ENCODE assay signal across 22 cellular contexts in the genomic region with DNA sequence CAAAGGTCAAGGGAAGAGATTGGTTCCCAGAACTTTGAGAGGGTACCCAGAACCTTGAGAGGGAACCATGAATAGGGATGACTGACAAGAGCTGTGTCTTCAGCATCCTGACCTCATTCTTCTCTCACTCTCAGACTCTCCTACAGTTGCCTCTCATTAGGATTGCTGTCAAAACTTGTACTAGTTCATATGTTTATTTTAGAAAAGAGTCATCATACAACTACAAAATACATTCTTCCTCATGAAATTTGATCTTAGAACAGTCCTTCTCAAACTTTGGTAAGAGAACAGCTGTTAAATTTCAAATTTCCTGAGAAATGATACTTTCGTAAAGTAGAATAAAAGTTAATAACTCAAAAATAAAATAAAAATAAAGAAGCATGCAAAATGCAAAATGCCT.
DNase-seq lines count a peak whose midpoint lies in the region; ATAC-seq, FAIRE-seq and TF ChIP-seq lines count a peak whose summit lies in the region.
"Had no signal": no experiment of that assay in that cellular context is flagged by ENCODE, and none has a peak within 500 bp of the region (broad histone marks: within the 10 kb centered on the region; RNA-seq: fewer than 3 reads in every experiment).

No MANE protein-coding gene starts in this region.

- H2AK9ac ChIP-seq in IMR-90 (replicated peaks; ENCODE audit: low read depth, low read length, poor library complexity) = no peak overlapping the region

- in situ Hi-C loops in IMR-90 (cut with MboI; ENCODE audit: low sequenced_read_pairs) = no loop called here

- no peaks in the 10 kb centered on the region for H4K20me1 ChIP-seq in IMR-90 (ENCODE audit: insufficient read depth, low read length)
- H4K20me1 ChIP-seq: BLaER1 treated with 17β-estradiol and CSF1 and Interleukin-3, amounts not matched to agents 10 nM and 100 nM had no signal

- WGBS in IMR-90 (ENCODE audit: extremely low coverage in 2 of 2, insufficient read length in 1 of 2), 2 experiments = no CpG with 5 or more reads among the region's 1 CpG

- H3K4me3 Mint-ChIP-seq in stimulated activated naive CD8-positive, alpha-beta T cell treated with anti-CD3 and anti-CD28 coated beads, Interleukin-15, amount 100 ng/mL, for 72 hours = no peak overlapping the region
- H3K4me3 Mint-ChIP-seq in activated CD8-positive, alpha-beta T cell treated with anti-CD3 and anti-CD28 coated beads, Interleukin-2, amount 10 ng/mL, durations not matched to agents 7 days and 5 days = no peak overlapping the region
- H3K4me3 Mint-ChIP-seq: B cell; CD8-positive, alpha-beta T cell; HFFc6 had no signal

- TF ChIP-seq CTCF in IMR-90 (conservative IDR thresholded peaks at IDR 0.05; ENCODE audit: low read depth, low read length) (no peak), bronchial epithelial cell (IDR thresholded peaks at IDR 0.05; ENCODE audit: insufficient read depth, low read length, severe bottlenecking) (no peak)

- no peak overlapping the region for H3K27ac Mint-ChIP-seq in stimulated activated naive CD8-positive, alpha-beta T cell treated with anti-CD3 and anti-CD28 coated beads, Interleukin-15, amount 100 ng/mL, for 72 hours
- H3K27ac Mint-ChIP-seq in activated CD8-positive, alpha-beta T cell treated with anti-CD3 and anti-CD28 coated beads, Interleukin-2, amount 10 ng/mL, durations not matched to agents 7 days and 5 days = no peak overlapping the region
- H3K27ac Mint-ChIP-seq: B cell; CD8-positive, alpha-beta T cell; HFFc6 had no signal

- H3K9me1 ChIP-seq in IMR-90 (ENCODE audit: insufficient read depth, low read length) = no peaks in the 10 kb centered on the region

- intact Hi-C loops in IMR-90 (cut with micrococcal nuclease) = no loop called here

- ATAC-seq in IMR-90 (ENCODE audit: low read depth) = peak; percentile 63; the same call in 1 of the 2 replicates
- ATAC-seq in stimulated activated naive CD8-positive, alpha-beta T cell treated with anti-CD3 and anti-CD28 coated beads, Interleukin-15, amount 100 ng/mL, for 72 hours = no peak
- ATAC-seq in activated CD8-positive, alpha-beta T cell treated with anti-CD3 and anti-CD28 coated beads, Interleukin-2, amount 10 ng/mL, durations not matched to agents 7 days and 5 days = no peak
- ATAC-seq: CD8-positive, alpha-beta T cell; HCT116 had no signal

- H2BK5ac ChIP-seq in IMR-90 (ENCODE audit: low read depth, low read length, poor library complexity, severe bottlenecking) = no peak overlapping the region

- H3K9me3 ChIP-seq in IMR-90 (ENCODE audit: control insufficient read depth, insufficient read depth, low read length) = no peaks in the 10 kb centered on the region
- H3K9me3 ChIP-seq: BLaER1 treated with 17β-estradiol and CSF1 and Interleukin-3, amounts not matched to agents 10 nM and 100 nM had no signal

- BruUV-seq in IMR-90 (replicated peaks; lab: Mats Ljungman, UMichigan) = no TSS peak

- H3K4me3 ChIP-seq in IMR-90 (ENCODE audit: insufficient read depth, low read depth, low read length) (no peak overlapping the region), bronchial epithelial cell (ENCODE audit: low read depth, low read length) (no peak overlapping the region)
- H3K4me3 ChIP-seq: BLaER1 treated with 17β-estradiol and CSF1 and Interleukin-3, amounts not matched to agents 10 nM and 100 nM; GM23248 had no signal

- no peak overlapping the region for H4K8ac ChIP-seq in IMR-90 (ENCODE audit: low read depth in 2 of 2, low read length in 2 of 2)

- no peak overlapping the region for H4K91ac ChIP-seq in IMR-90 (ENCODE audit: insufficient read depth, low read depth, low read length)

- no peak overlapping the region for H2BK20ac ChIP-seq in IMR-90 (ENCODE audit: low read depth, low read length)

- H3K4ac ChIP-seq in IMR-90 (ENCODE audit: low read depth, low read length) = no peak overlapping the region

- dilution Hi-C loops in IMR-90 (cut with HindIII; ENCODE audit: low sequenced_read_pairs, unreplicated experiment) = no loop called here

- no peak for TF ChIP-seq RAD21 in IMR-90 (IDR thresholded peaks at IDR 0.05; ENCODE audit: low read length)

- H3K27me3 ChIP-seq in IMR-90 (ENCODE audit: control insufficient read depth, insufficient read depth, low read length) (no peaks in the 10 kb centered on the region), bronchial epithelial cell (ENCODE audit: control insufficient read depth, insufficient read depth, low read length) (no peaks in the 10 kb centered on the region)
- H3K27me3 ChIP-seq: BLaER1 treated with 17β-estradiol and CSF1 and Interleukin-3, amounts not matched to agents 10 nM and 100 nM had no signal

- H3K36me3 ChIP-seq in IMR-90 (ENCODE audit: control insufficient read depth, insufficient read depth, low read length) = no peaks in the 10 kb centered on the region
- no peaks in the 10 kb centered on the region for H3K36me3 ChIP-seq in bronchial epithelial cell (ENCODE audit: control insufficient read depth, insufficient read depth, low read length)
- H3K36me3 ChIP-seq: BLaER1 treated with 17β-estradiol and CSF1 and Interleukin-3, amounts not matched to agents 10 nM and 100 nM had no signal

- DNase-seq in IMR-90 (peak; percentile 10), bronchial epithelial cell (ENCODE audit: low read depth) (peak; percentile 52), fibroblast of peridontal ligament (ENCODE audit: extremely low read depth) (peak; percentile 49), NCI-H1092 treated with DMSO at 0.1 percent for 48 hours (lab: John Stamatoyannopoulos, UW) (no peak), GOT3 (lab: John Stamatoyannopoulos, UW) (no peak)
- DNase-seq in stimulated activated naive CD8-positive, alpha-beta T cell treated with anti-CD3 and anti-CD28 coated beads, Interleukin-15, amount 100 ng/mL, for 72 hours = no peak
- DNase-seq in activated CD8-positive, alpha-beta T cell treated with anti-CD3 and anti-CD28 coated beads, Interleukin-2, amount 10 ng/mL, durations not matched to agents 7 days and 5 days = no peak
- DNase-seq: 8988T; Calu3; CD8-positive, alpha-beta T cell; DMS 273 treated with DMSO at 0.1 percent for 48 hours; DMS53; DND-41; EL; GM23248; HFFc6 had no signal

- H2AK5ac ChIP-seq in IMR-90 (ENCODE audit: low read depth, low read length) = no peak overlapping the region

- no peaks in the 10 kb centered on the region for H3K79me1 ChIP-seq in IMR-90 (ENCODE audit: low read depth in 1 of 2, low read length in 2 of 2)

- no peak overlapping the region for H3K4me2 ChIP-seq in IMR-90 (ENCODE audit: low read depth, low read length)
- H3K4me2 ChIP-seq: BLaER1 treated with 17β-estradiol and CSF1 and Interleukin-3, amounts not matched to agents 10 nM and 100 nM had no signal

- H3K27me3 Mint-ChIP-seq in stimulated activated naive CD8-positive, alpha-beta T cell treated with anti-CD3 and anti-CD28 coated beads, Interleukin-15, amount 100 ng/mL, for 72 hours = no peaks in the 10 kb centered on the region
- H3K27me3 Mint-ChIP-seq in activated CD8-positive, alpha-beta T cell treated with anti-CD3 and anti-CD28 coated beads, Interleukin-2, amount 10 ng/mL, durations not matched to agents 7 days and 5 days (ENCODE audit: low read depth) = no peaks in the 10 kb centered on the region
- H3K27me3 Mint-ChIP-seq: B cell had no signal

- H3K9me3 Mint-ChIP-seq in stimulated activated naive CD8-positive, alpha-beta T cell treated with anti-CD3 and anti-CD28 coated beads, Interleukin-15, amount 100 ng/mL, for 72 hours = no peaks in the 10 kb centered on the region
- H3K9me3 Mint-ChIP-seq in activated CD8-positive, alpha-beta T cell treated with anti-CD3 and anti-CD28 coated beads, Interleukin-2, amount 10 ng/mL, durations not matched to agents 7 days and 5 days (ENCODE audit: insufficient read depth) = no peaks in the 10 kb centered on the region
- H3K9me3 Mint-ChIP-seq: CD8-positive, alpha-beta T cell; HFFc6 had no signal

- H3K4me1 ChIP-seq in IMR-90 (ENCODE audit: control insufficient read depth, insufficient read depth, low read length) = 0 out of 2 replicates have a peak, but pooled peaks cover 2% of the 10 kb centered on the region

- CTCF ChIA-PET in IMR-90 (lab: Yijun Ruan, JAX) = interaction anchor here (0.6 kb wide), 1 partner anchor 68 kb away, joined by 7 read pairs; no protein-coding TSS in a partner anchor
- CTCF ChIA-PET in activated CD8-positive, alpha-beta T cell treated with anti-CD3 and anti-CD28 coated beads, Interleukin-2, amount 10 ng/mL, durations not matched to agents 7 days and 5 days (lab: Charles Lee) = interaction anchor here (0.5 kb wide), 1 partner anchor 542 kb away, joined by 3 read pairs; no protein-coding TSS in a partner anchor

- no peak for FAIRE-seq in bronchial epithelial cell (lab: Jason Lieb, UNC)
- FAIRE-seq: GM12891, H54 had no signal

- H2BK15ac ChIP-seq in IMR-90 (ENCODE audit: low read depth, low read length) = no peak overlapping the region

- no peak for TF ChIP-seq POLR2A in IMR-90 (IDR thresholded peaks at IDR 0.05; ENCODE audit: low read depth, low read length)

- H2AFZ ChIP-seq in IMR-90 (replicated peaks; ENCODE audit: low read length, poor library complexity) = no peak overlapping the region
- H2AFZ ChIP-seq: GM23248 had no signal

- no peak overlapping the region for H3K14ac ChIP-seq in IMR-90 (replicated peaks; ENCODE audit: low read depth, low read length)

- H4K5ac ChIP-seq in IMR-90 (ENCODE audit: low read depth, low read length) = no peak overlapping the region

- H3K18ac ChIP-seq in IMR-90 (ENCODE audit: low read depth, low read length) = no peak overlapping the region

- H2BK120ac ChIP-seq in IMR-90 (ENCODE audit: low read depth, low read length) = no peak overlapping the region

- H3K23ac ChIP-seq in IMR-90 (ENCODE audit: low read depth, low read length) = no peak overlapping the region

- no peaks in the 10 kb centered on the region for H3K36me3 Mint-ChIP-seq in activated CD8-positive, alpha-beta T cell treated with anti-CD3 and anti-CD28 coated beads, Interleukin-2, amount 10 ng/mL, durations not matched to agents 7 days and 5 days (ENCODE audit: low read depth)
- H3K36me3 Mint-ChIP-seq: CD8-positive, alpha-beta T cell had no signal

- H3K4me1 Mint-ChIP-seq in stimulated activated naive CD8-positive, alpha-beta T cell treated with anti-CD3 and anti-CD28 coated beads, Interleukin-15, amount 100 ng/mL, for 72 hours = no peaks in the 10 kb centered on the region
- H3K4me1 Mint-ChIP-seq in activated CD8-positive, alpha-beta T cell treated with anti-CD3 and anti-CD28 coated beads, Interleukin-2, amount 10 ng/mL, durations not matched to agents 7 days and 5 days (ENCODE audit: low read depth) = no peaks in the 10 kb centered on the region
- H3K4me1 Mint-ChIP-seq: B cell had no signal

- H3K9ac ChIP-seq in IMR-90 (ENCODE audit: low read depth, low read length) = no peak overlapping the region
- H3K9ac ChIP-seq: BLaER1 treated with 17β-estradiol and CSF1 and Interleukin-3, amounts not matched to agents 10 nM and 100 nM; GM23248 had no signal

- POLR2A ChIA-PET in IMR-90 (lab: Charles Lee; ENCODE audit: unreplicated experiment) = no interaction called here
- POLR2A ChIA-PET in activated CD8-positive, alpha-beta T cell treated with anti-CD3 and anti-CD28 coated beads, Interleukin-2, amount 10 ng/mL, durations not matched to agents 7 days and 5 days (lab: Charles Lee) = no interaction called here

- H3K27ac ChIP-seq in IMR-90 (ENCODE audit: insufficient read depth, low read length) = no peak overlapping the region
- H3K27ac ChIP-seq: BLaER1 treated with 17β-estradiol and CSF1 and Interleukin-3, amounts not matched to agents 10 nM and 100 nM; GM23248; HL-60 had no signal

- H3K56ac ChIP-seq in IMR-90 (ENCODE audit: extremely low read depth, insufficient read depth, low read length) = no peak overlapping the region

Comparison
In these comparisons a context has a peak if more than half of its experiments do, and no peak if none do; other contexts are left out.
1. DNase-seq: peak in IMR-90 (single experiment), bronchial epithelial cell (single experiment) and fibroblast of peridontal ligament (single experiment); none in stimulated activated naive CD8-positive, alpha-beta T cell treated with anti-CD3 and anti-CD28 coated beads, Interleukin-15, amount 100 ng/mL, for 72 hours (0 of 2), NCI-H1092 treated with DMSO at 0.1 percent for 48 hours (single experiment), GOT3 (single experiment) and activated CD8-positive, alpha-beta T cell treated with anti-CD3 and anti-CD28 coated beads, Interleukin-2, amount 10 ng/mL, durations not matched to agents 7 days and 5 days (single experiment).